ENCODE assay signal across 8 cellular contexts in the genomic region with DNA sequence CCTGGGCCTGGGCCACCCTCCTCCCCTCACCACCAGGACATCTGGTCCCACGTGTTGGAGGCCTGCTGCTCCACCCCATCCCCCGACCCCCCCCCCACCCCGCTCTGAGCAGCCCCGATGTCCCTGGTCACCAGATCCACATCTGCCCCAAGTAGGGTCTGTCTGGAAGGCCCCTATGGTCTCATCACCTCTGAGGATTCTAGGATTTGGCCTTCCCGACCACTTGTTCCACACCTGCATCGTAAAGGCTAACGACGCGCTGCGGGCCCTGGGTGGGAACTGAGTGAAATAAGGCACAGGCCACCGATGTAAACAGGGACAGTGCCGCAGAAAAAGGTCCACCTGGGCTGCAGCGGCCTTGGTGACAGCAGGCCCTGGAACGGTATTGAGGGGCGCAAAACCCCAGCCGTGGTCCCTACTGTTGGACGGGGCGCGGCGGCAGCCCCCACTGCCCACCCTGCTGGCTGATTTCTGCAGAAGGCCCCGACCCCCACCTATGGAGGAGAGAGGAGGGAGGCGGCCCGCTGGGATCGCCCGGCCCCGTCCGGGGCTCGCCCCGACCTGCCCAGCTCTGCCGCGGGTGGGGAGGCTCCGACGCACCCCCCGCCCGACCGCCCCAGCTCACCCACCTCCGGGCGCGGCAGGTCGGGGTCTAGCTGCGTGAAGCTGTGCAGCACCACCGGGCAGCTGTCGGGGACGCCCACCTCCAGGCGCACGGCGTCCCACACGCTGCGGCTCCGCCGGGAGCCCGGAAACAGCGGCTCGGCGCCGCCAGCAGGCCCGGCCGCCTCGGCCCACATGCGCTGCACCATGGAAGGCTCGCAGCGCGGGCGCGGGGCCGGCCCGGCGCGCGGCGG. TPM values are rescaled to one million over a fixed set of nuclear protein-coding genes. Genes with fewer than 3 reads are reported as not detected.
DNase-seq lines count a peak whose midpoint lies in the region; ATAC-seq lines count a peak whose summit lies in the region.

No MANE protein-coding gene starts in this region.

- H3K27me3 Mint-ChIP-seq in activated T-helper 2 cell treated with anti-CD3 and anti-CD28 coated beads, Interferon-gamma antibody, Interleukin-2, Interleukin-4, amounts not matched to agents 10 μg/mL and 5 μg/mL and 100 μg/mL, durations not matched to agents 14 hours and 24 hours and 36 hours (ENCODE audit: low read depth) = no peaks in the 10 kb centered on the region
- no peaks in the 10 kb centered on the region for H3K27me3 Mint-ChIP-seq in stimulated activated memory B cell treated with anti-CD40 and anti-IgM and Interleukin-4, amounts not matched to agents 10 μg/mL and 1 μg/mL and 100 μg/mL, for 72 hours

- no peaks in the 10 kb centered on the region for H3K9me3 Mint-ChIP-seq in activated T-helper 2 cell treated with anti-CD3 and anti-CD28 coated beads, Interferon-gamma antibody, Interleukin-2, Interleukin-4, amounts not matched to agents 10 μg/mL and 5 μg/mL and 100 μg/mL, durations not matched to agents 14 hours and 24 hours and 36 hours
- no peaks in the 10 kb centered on the region for H3K9me3 Mint-ChIP-seq in stimulated activated memory B cell treated with anti-CD40 and anti-IgM and Interleukin-4, amounts not matched to agents 10 μg/mL and 1 μg/mL and 100 μg/mL, for 72 hours

- no peaks in the 10 kb centered on the region for H3K36me3 ChIP-seq in iPS-15b (ENCODE audit: control insufficient read depth, insufficient read depth, low read length)

- peaks cover 13% of the 10 kb centered on the region for H3K36me3 Mint-ChIP-seq in activated T-helper 2 cell treated with anti-CD3 and anti-CD28 coated beads, Interferon-gamma antibody, Interleukin-2, Interleukin-4, amounts not matched to agents 10 μg/mL and 5 μg/mL and 100 μg/mL, durations not matched to agents 14 hours and 24 hours and 36 hours (ENCODE audit: low read depth)
- no peaks in the 10 kb centered on the region for H3K36me3 Mint-ChIP-seq in stimulated activated memory B cell treated with anti-CD40 and anti-IgM and Interleukin-4, amounts not matched to agents 10 μg/mL and 1 μg/mL and 100 μg/mL, for 72 hours

- peak overlapping the region; percentile 80 for H3K4me3 Mint-ChIP-seq in activated T-helper 2 cell treated with anti-CD3 and anti-CD28 coated beads, Interferon-gamma antibody, Interleukin-2, Interleukin-4, amounts not matched to agents 10 μg/mL and 5 μg/mL and 100 μg/mL, durations not matched to agents 14 hours and 24 hours and 36 hours (ENCODE audit: low read depth)
- H3K4me3 Mint-ChIP-seq in stimulated activated memory B cell treated with anti-CD40 and anti-IgM and Interleukin-4, amounts not matched to agents 10 μg/mL and 1 μg/mL and 100 μg/mL, for 72 hours = peak overlapping the region; percentile 79

- peak; percentile 46 for DNase-seq in NCI-H1092 treated with DMSO at 0.1 percent for 48 hours (lab: John Stamatoyannopoulos, UW)
- DNase-seq in NCI-H1092 (lab: John Stamatoyannopoulos, UW) = no peak
- no peak for DNase-seq in activated T-helper 2 cell treated with anti-CD3 and anti-CD28 coated beads, Interferon-gamma antibody, Interleukin-2, Interleukin-4, amounts not matched to agents 10 μg/mL and 5 μg/mL and 100 μg/mL, durations not matched to agents 14 hours and 24 hours and 36 hours (ENCODE audit: low spot score)
- no peak for DNase-seq in NCI-H2196 (lab: John Stamatoyannopoulos, UW; ENCODE audit: unreplicated experiment)

- ATAC-seq in HG03460 (IDR thresholded peaks at IDR 0.05; ENCODE audit: unreplicated experiment) = peak; percentile 5
- ATAC-seq in stimulated activated memory B cell treated with anti-CD40 and anti-IgM and Interleukin-4, amounts not matched to agents 10 μg/mL and 1 μg/mL and 100 μg/mL, for 72 hours = peak; percentile 47
- no peak for ATAC-seq in HG02798 (IDR thresholded peaks at IDR 0.05; ENCODE audit: poor library complexity, unreplicated experiment)

- intact Hi-C loops in activated T-helper 2 cell treated with anti-CD3 and anti-CD28 coated beads, Interferon-gamma antibody, Interleukin-2, Interleukin-4, amounts not matched to agents 10 μg/mL and 5 μg/mL and 100 μg/mL, durations not matched to agents 14 hours and 24 hours and 36 hours (cut with micrococcal nuclease) = loop anchor here (1.0 kb wide), 2 partner anchors 13 to 29 kb away; no protein-coding TSS in a partner anchor

- peak overlapping the region; percentile 59 for H3K27ac Mint-ChIP-seq in activated T-helper 2 cell treated with anti-CD3 and anti-CD28 coated beads, Interferon-gamma antibody, Interleukin-2, Interleukin-4, amounts not matched to agents 10 μg/mL and 5 μg/mL and 100 μg/mL, durations not matched to agents 14 hours and 24 hours and 36 hours
- H3K27ac Mint-ChIP-seq in stimulated activated memory B cell treated with anti-CD40 and anti-IgM and Interleukin-4, amounts not matched to agents 10 μg/mL and 1 μg/mL and 100 μg/mL, for 72 hours = peak overlapping the region; percentile 44

- peak overlapping the region; percentile 79 for H3K9ac ChIP-seq in iPS-15b (ENCODE audit: low read depth, low read length)

- H3K4me1 ChIP-seq in iPS-15b (ENCODE audit: control insufficient read depth, insufficient read depth, low read length) = peaks cover 5% of the 10 kb centered on the region

- peak overlapping the region; percentile 66 for H3K4me3 ChIP-seq in iPS-15b (ENCODE audit: low read depth, low read length)

- H3K9me3 ChIP-seq in iPS-15b (ENCODE audit: control insufficient read depth, insufficient read depth, low read length) = no peaks in the 10 kb centered on the region

- H3K27me3 ChIP-seq in iPS-15b (ENCODE audit: control insufficient read depth, insufficient read depth, low read length) = peaks cover 11% of the 10 kb centered on the region

- H3K4me1 Mint-ChIP-seq in activated T-helper 2 cell treated with anti-CD3 and anti-CD28 coated beads, Interferon-gamma antibody, Interleukin-2, Interleukin-4, amounts not matched to agents 10 μg/mL and 5 μg/mL and 100 μg/mL, durations not matched to agents 14 hours and 24 hours and 36 hours (ENCODE audit: low read depth) = peaks cover 34% of the 10 kb centered on the region
- peaks cover 79% of the 10 kb centered on the region for H3K4me1 Mint-ChIP-seq in stimulated activated memory B cell treated with anti-CD40 and anti-IgM and Interleukin-4, amounts not matched to agents 10 μg/mL and 1 μg/mL and 100 μg/mL, for 72 hours

RNA-seq across cellular contexts. Expression of gene RALGDS, which starts 0.5 kb away (rescaled TPM):
- 78.8 and 85.8 TPM in 2 replicates for total RNA-seq in activated T-helper 2 cell treated with anti-CD3 and anti-CD28 coated beads, Interferon-gamma antibody, Interleukin-2, Interleukin-4, amounts not matched to agents 10 μg/mL and 5 μg/mL and 100 μg/mL, durations not matched to agents 14 hours and 24 hours and 36 hours

RNA-seq across cellular contexts. Expression of gene GBGT1, which starts 43.1 kb away (rescaled TPM):
- total RNA-seq in activated T-helper 2 cell treated with anti-CD3 and anti-CD28 coated beads, Interferon-gamma antibody, Interleukin-2, Interleukin-4, amounts not matched to agents 10 μg/mL and 5 μg/mL and 100 μg/mL, durations not matched to agents 14 hours and 24 hours and 36 hours = 6.8 and 7.4 TPM in 2 replicates

RNA-seq across cellular contexts. Expression of gene CEL, which starts 58.8 kb away (rescaled TPM):
- 2.0 and 2.1 TPM in 2 replicates for total RNA-seq in activated T-helper 2 cell treated with anti-CD3 and anti-CD28 coated beads, Interferon-gamma antibody, Interleukin-2, Interleukin-4, amounts not matched to agents 10 μg/mL and 5 μg/mL and 100 μg/mL, durations not matched to agents 14 hours and 24 hours and 36 hours
